Comparison of ENCODE assay signal across 26 cellular contexts in genomic region chr6:161161121-161161520, GRCh38.
"Had no signal": no experiment of that assay in that cellular context is flagged by ENCODE, and none has a peak within 500 bp of the region (broad histone marks: within the 10 kb centered on the region; RNA-seq: fewer than 3 reads in every experiment).

No MANE protein-coding gene starts in this region.

- H3K4me2 ChIP-seq: KMS-11 had no signal

- H3K4me1 ChIP-seq: SJSA1 had no signal

- H3K27me3 ChIP-seq: SJSA1 had no signal

- DNase-seq: activated CD4-positive, alpha-beta T cell treated with anti-CD3 and anti-CD28 coated beads for 48 hours; activated CD4-positive, alpha-beta T cell treated with anti-CD3 and anti-CD28 coated beads, Interleukin-2, amount 50 U/mL, for 4 hours; activated CD4-positive, CD25-positive, alpha-beta regulatory T cell treated with anti-CD3 and anti-CD28 coated beads, Interleukin-2, amount 50 U/mL, for 72 hours; activated CD8-positive, alpha-beta memory T cell treated with anti-CD3 and anti-CD28 coated beads, Interleukin-2, amount 10 ng/mL, durations not matched to agents 7 days and 5 days; activated CD8-positive, alpha-beta T cell treated with anti-CD3 and anti-CD28 coated beads, Interleukin-2, amount 10 ng/mL, durations not matched to agents 7 days and 5 days; activated gamma-delta T cell; activated naive CD4-positive, alpha-beta T cell treated with anti-CD3 and anti-CD28 coated beads for 36 hours; activated T-cell treated with anti-CD3 and anti-CD28 coated beads, Interleukin-2, amount 50 U/mL, for 4 hours; anterior cingulate cortex; NCI-H1092; NCI-H1417; NCI-H1930; NCI-H2107; NCI-H2171 treated with DMSO at 0.1 percent for 48 hours; NCI-H345; NCI-H510A; NCI-H526 treated with DMSO at 0.1 percent for 48 hours; NCI-H82; Right ventricle myocardium superior; RPMI8226; T-helper 17 cell; T-helper 9 cell had no signal

- H3K9me3 ChIP-seq: SJSA1 had no signal

- H3K27ac ChIP-seq: KMS-11, SJSA1 had no signal

- H3K4me3 ChIP-seq: SJSA1 had no signal

- ATAC-seq: activated CD8-positive, alpha-beta memory T cell treated with anti-CD3 and anti-CD28 coated beads, Interleukin-2, amount 10 ng/mL, durations not matched to agents 7 days and 5 days; activated CD8-positive, alpha-beta T cell treated with anti-CD3 and anti-CD28 coated beads, Interleukin-2, amount 10 ng/mL, durations not matched to agents 7 days and 5 days; activated T-cell treated with anti-CD3 and anti-CD28 coated beads, Interleukin-2, amount 50 U/mL, for 4 hours; activated T-helper 17 cell treated with anti-CD3 and anti-CD28 coated beads, Interleukin-2, amount 50 U/mL, for 72 hours; T-helper 17 cell; WTC11 had no signal

- H3K9ac ChIP-seq: KMS-11 had no signal
